ENCODE assay signal across 9 cellular contexts in the genomic region with DNA sequence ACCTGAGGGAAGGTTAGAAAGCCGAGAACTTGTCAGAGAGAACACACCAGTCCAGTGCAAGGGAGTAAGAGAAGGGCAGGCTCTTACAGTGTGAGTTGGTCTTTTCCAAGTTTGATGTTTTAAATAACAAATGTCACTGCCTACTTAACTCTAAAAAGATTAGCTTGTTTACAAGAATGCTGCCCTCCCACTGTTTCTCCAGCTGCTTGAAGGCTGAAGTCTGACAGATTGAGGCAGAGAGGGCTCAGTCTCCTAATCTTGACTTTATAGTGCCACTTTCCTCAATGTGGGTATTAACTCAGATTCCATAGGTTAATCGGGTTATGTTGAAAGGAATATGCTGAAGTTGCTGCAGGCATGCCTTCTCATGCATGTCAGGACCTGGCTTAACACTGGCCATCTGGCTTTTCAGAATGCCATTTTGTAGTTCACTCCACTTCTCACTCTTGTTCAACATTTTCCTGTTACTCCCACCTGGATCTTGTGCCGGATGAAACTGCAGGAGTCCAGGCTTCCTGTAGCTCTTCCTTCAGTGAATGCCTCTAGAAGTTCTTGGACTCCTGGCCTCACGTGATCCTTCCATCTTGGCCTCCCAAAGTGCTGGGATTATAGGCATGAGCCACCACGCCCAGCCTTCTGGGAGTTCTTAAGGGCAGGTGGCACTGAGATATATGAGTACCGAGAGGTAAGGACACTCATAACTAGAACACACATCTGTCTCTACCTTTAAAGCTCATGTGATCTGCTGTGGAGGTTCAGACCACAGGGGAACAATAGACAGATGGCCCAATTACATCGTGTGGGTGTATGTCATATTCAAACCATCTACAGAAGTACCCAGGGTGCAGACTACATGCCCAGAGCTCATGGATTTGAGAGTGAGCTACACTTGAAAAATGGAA.
DNase-seq lines count a peak whose midpoint lies in the region; ATAC-seq and TF ChIP-seq lines count a peak whose summit lies in the region.
"Had no signal": no experiment of that assay in that cellular context is flagged by ENCODE, and none has a peak within 500 bp of the region (broad histone marks: within the 10 kb centered on the region; RNA-seq: fewer than 3 reads in every experiment).

No MANE protein-coding gene starts in this region.

- H3K4me1 Mint-ChIP-seq in CD4-positive, alpha-beta memory T cell = peaks cover 18 to 34% (median 19%) of the 10 kb centered on the region in 4 donors
- H3K4me1 Mint-ChIP-seq in T-helper 17 cell (peaks cover 11% of the 10 kb centered on the region), chondrocyte (ENCODE audit: low read depth) (peaks cover 10% of the 10 kb centered on the region)

- H3K4me1 ChIP-seq in CD4-positive, alpha-beta memory T cell (ENCODE audit: insufficient read depth, low read length) = peaks cover 18% of the 10 kb centered on the region

- no peak for TF ChIP-seq CTCF in chondrocyte (IDR thresholded peaks at IDR 0.05)

- H3K36me3 Mint-ChIP-seq in CD4-positive, alpha-beta memory T cell = peaks cover 4 to 13% of the 10 kb centered on the region in 2 donors
- H3K36me3 Mint-ChIP-seq in T-helper 17 cell (ENCODE audit: low read depth) (no peaks in the 10 kb centered on the region), chondrocyte (ENCODE audit: low read depth) (peaks cover 2% of the 10 kb centered on the region)

- no peaks in the 10 kb centered on the region for H3K9me3 Mint-ChIP-seq in CD4-positive, alpha-beta memory T cell
- peaks cover 6% of the 10 kb centered on the region for H3K9me3 Mint-ChIP-seq in chondrocyte (ENCODE audit: low read depth)

- ATAC-seq in GM18873 (IDR thresholded peaks at IDR 0.05; ENCODE audit: low FRiP score, unreplicated experiment) (peak; percentile 93), HG02938 (IDR thresholded peaks at IDR 0.05; ENCODE audit: unreplicated experiment) (peak; percentile 91), T-helper 17 cell (peak; percentile 40)

- intact Hi-C loops in CD4-positive, alpha-beta memory T cell (cut with micrococcal nuclease) = no loop called here

- POLR2A ChIA-PET in CD4-positive, alpha-beta memory T cell (lab: Charles Lee; ENCODE audit: partially characterized antibody) = interaction anchor here (1.1 to 1.5 kb wide), 2 partner anchors 10 to 384 kb away, joined by 3 to 6 read pairs; a partner anchor contains a TSS

- no peak for DNase-seq in CD4-positive, alpha-beta memory T cell
- DNase-seq in T-helper 17 cell (no peak), NCI-H2227 treated with DMSO at 0.1 percent for 48 hours (lab: John Stamatoyannopoulos, UW) (no peak), amygdala (lab: John Stamatoyannopoulos, UW) (no peak), chondrocyte (ENCODE audit: low spot score) (no peak), NCI-H2029 (lab: John Stamatoyannopoulos, UW) (no peak)

- no peaks in the 10 kb centered on the region for H3K9me3 ChIP-seq in CD4-positive, alpha-beta memory T cell (ENCODE audit: control insufficient read depth in 1 of 2, low read length in 2 of 2)
- no peaks in the 10 kb centered on the region for H3K9me3 ChIP-seq in T-helper 17 cell (ENCODE audit: control insufficient read depth, low read length, poor library complexity, severe bottlenecking)

- peak overlapping the region in 4 of 7 donors; percentile 11 to 35 (median 20) for H3K27ac Mint-ChIP-seq in CD4-positive, alpha-beta memory T cell
- H3K27ac Mint-ChIP-seq in T-helper 17 cell = peak overlapping the region; percentile 60
- H3K27ac Mint-ChIP-seq in chondrocyte (ENCODE audit: unreplicated experiment) = no peak overlapping the region

- no peaks in the 10 kb centered on the region for H3K27me3 Mint-ChIP-seq in CD4-positive, alpha-beta memory T cell
- H3K27me3 Mint-ChIP-seq in T-helper 17 cell (no peaks in the 10 kb centered on the region), chondrocyte (ENCODE audit: low read depth) (no peaks in the 10 kb centered on the region)

- H3K27ac ChIP-seq in CD4-positive, alpha-beta memory T cell (ENCODE audit: low read depth, low read length) = no peak overlapping the region
- H3K27ac ChIP-seq: epithelial cell of prostate had no signal

- H3K36me3 ChIP-seq in CD4-positive, alpha-beta memory T cell (ENCODE audit: insufficient read depth, low read length) = no peaks in the 10 kb centered on the region

- no peak overlapping the region for H3K4me3 Mint-ChIP-seq in CD4-positive, alpha-beta memory T cell
- H3K4me3 Mint-ChIP-seq in T-helper 17 cell (no peak overlapping the region), chondrocyte (ENCODE audit: unreplicated experiment) (no peak overlapping the region)

- H3K27me3 ChIP-seq in CD4-positive, alpha-beta memory T cell (ENCODE audit: insufficient read depth, low read length) = no peaks in the 10 kb centered on the region

- H3K4me3 ChIP-seq in CD4-positive, alpha-beta memory T cell (ENCODE audit: low read length in 2 of 2) = no peak overlapping the region

- CTCF ChIA-PET in CD4-positive, alpha-beta memory T cell (lab: Charles Lee; ENCODE audit: partially characterized antibody) = interaction anchor here (0.7 to 1.6 kb wide), 4 partner anchors 10 to 869 kb away, joined by 3 to 9 read pairs (median 4); no protein-coding TSS in a partner anchor

Comparison
In these comparisons a context has a peak if more than half of its experiments do, and no peak if none do; other contexts are left out.
1. ATAC-seq: peak in every context shown above with its lines; median percentile 93 in GM18873; 91 in HG02938; 40 in T-helper 17 cell.